Comparison of ENCODE assay signal across 8 cellular contexts in genomic region chr17:45894022-45894784, GRCh38. TPM values are rescaled to one million over a fixed set of nuclear protein-coding genes. Genes with fewer than 3 reads are reported as not detected.
A peak's percentile ranks its signal among the peaks of the same experiment; 100 is the strongest.
DNase-seq lines count a peak whose midpoint lies in the region; ATAC-seq and TF ChIP-seq lines count a peak whose summit lies in the region.

TSS of gene MAPT (plus strand) at chr17:45894554. CDS start at chr17:45962338, 67,784 bp downstream.

- in situ Hi-C loops in HAP-1 (cut with MboI; ENCODE audit: low sequenced_read_pairs), result no loop called here

- H3K36me3 ChIP-seq in HAP-1 (replicated peaks) (no peaks in the 10 kb centered on the region), heart right ventricle (no peaks in the 10 kb centered on the region), trophoblast cell (ENCODE audit: control insufficient read depth in 1 of 2, insufficient read depth in 2 of 2, low read length in 2 of 2) (no peaks in the 10 kb centered on the region), tibial artery (no peaks in the 10 kb centered on the region)

- WGBS in heart right ventricle, 2 donors, result 1 to 2% methylated on average over 84 to 89 of the region's 97 CpGs
- WGBS in trophoblast cell (ENCODE audit: extremely low coverage, insufficient coverage, insufficient read length), result no CpG with 5 or more reads among the region's 97 CpGs

- peak within 1 kb of the TSS; percentile 68 to 72 for H3K27ac Mint-ChIP-seq in T-cell

- peak within 1 kb of the TSS; percentile 30 for H3K4ac ChIP-seq in trophoblast cell (ENCODE audit: low read depth, low read length)

- H4K8ac ChIP-seq in trophoblast cell (ENCODE audit: low read depth, low read length), result peak within 1 kb of the TSS; percentile 92

- H2AFZ ChIP-seq in trophoblast cell (ENCODE audit: insufficient read depth, low read length, poor library complexity), result peak within 1 kb of the TSS; percentile 70

- H3K27me3 Mint-ChIP-seq in T-cell, result peaks cover 14 to 22% of the 10 kb centered on the region in 2 donors

- H2BK120ac ChIP-seq in trophoblast cell (ENCODE audit: insufficient read depth, low read length, poor library complexity), result peak within 1 kb of the TSS; percentile 41

- peak within 1 kb of the TSS; percentile 91 for H4K12ac ChIP-seq in trophoblast cell (ENCODE audit: low read depth, low read length)

- DNase-seq in D341Med (ENCODE audit: low spot score) (peak; percentile 100), HAP-1 (ENCODE audit: low spot score in 2 of 2) (peak; percentile 87 to 92), NCI-H128 (lab: John Stamatoyannopoulos, UW; ENCODE audit: unreplicated experiment) (peak; percentile 88), T-cell (peak; percentile 46 to 82 (median 70)), amniotic stem cell (lab: John Stamatoyannopoulos, UW) (peak; percentile 88), heart right ventricle (peak; percentile 90 to 94), trophoblast cell (peak; percentile 92 to 97), tibial artery (peak; percentile 81 to 94)

- H2AK5ac ChIP-seq in trophoblast cell (ENCODE audit: low read length), result no peak within 1 kb of the TSS

- peaks cover 2% of the 10 kb centered on the region for H3K79me2 ChIP-seq in trophoblast cell (ENCODE audit: control insufficient read depth, insufficient read depth, low read length, poor library complexity)

- no peak within 1 kb of the TSS for H3K23ac ChIP-seq in trophoblast cell (ENCODE audit: low read length)

- peak within 1 kb of the TSS; percentile 83 for H4K91ac ChIP-seq in trophoblast cell (ENCODE audit: low read depth, low read length)

- H2BK5ac ChIP-seq in trophoblast cell (ENCODE audit: low read depth, low read length, poor library complexity), result no peak within 1 kb of the TSS

- peak within 1 kb of the TSS; percentile 97 for H3K4me2 ChIP-seq in trophoblast cell (ENCODE audit: low read length)

- H3K9ac ChIP-seq in trophoblast cell (ENCODE audit: low read length), result peak within 1 kb of the TSS; percentile 75

- intact Hi-C loops in heart right ventricle (cut with DNase I) (loop anchor here in 5 of 10 donors (2.0 to 5.0 kb wide), 3 partner anchors 48 to 55 kb away; no protein-coding TSS in a partner anchor), tibial artery (cut with DNase I; ENCODE audit: low total_unique reads) (no loop called here)

- CTCF ChIA-PET in T-cell (lab: Charles Lee), result no interaction called here

- no peak within 1 kb of the TSS for H2BK12ac ChIP-seq in trophoblast cell (ENCODE audit: low read length)

- peak within 1 kb of the TSS; percentile 64 for H3K14ac ChIP-seq in trophoblast cell (ENCODE audit: low read length)

- peaks cover 4% of the 10 kb centered on the region for H3K4me1 ChIP-seq in HAP-1
- peaks cover 13 to 32% (median 24%) of the 10 kb centered on the region in 9 donors for H3K4me1 ChIP-seq in heart right ventricle
- H3K4me1 ChIP-seq in trophoblast cell (ENCODE audit: control insufficient read depth in 1 of 2, insufficient read depth in 2 of 2, low read length in 2 of 2), result peaks cover 3 to 13% of the 10 kb centered on the region in 2 experiments
- H3K4me1 ChIP-seq in tibial artery, result peaks cover 0 to 35% (median 27%) of the 10 kb centered on the region in 4 donors

- peak within 1 kb of the TSS; percentile 68 for H3K4me3 ChIP-seq in HAP-1
- H3K4me3 ChIP-seq in heart right ventricle, result peak within 1 kb of the TSS; percentile 72 to 94 (median 84)
- peak within 1 kb of the TSS; percentile 72 for H3K4me3 ChIP-seq in trophoblast cell (ENCODE audit: low read depth, low read length)
- H3K4me3 ChIP-seq in tibial artery, result peak within 1 kb of the TSS; percentile 62 to 69

- H3K4me1 Mint-ChIP-seq in T-cell, result peaks cover 5 to 28% (median 9%) of the 10 kb centered on the region in 3 donors

- no peak within 1 kb of the TSS for H3K18ac ChIP-seq in trophoblast cell (ENCODE audit: low read length)

- peak within 1 kb of the TSS; percentile 81 to 90 (median 84) for H3K4me3 Mint-ChIP-seq in T-cell

- peaks cover 5% of the 10 kb centered on the region for H3K79me1 ChIP-seq in trophoblast cell (ENCODE audit: low read length)

- POLR2A ChIA-PET in T-cell (lab: Charles Lee), result no interaction called here

- TF ChIP-seq CTCF in heart right ventricle (IDR thresholded peaks at IDR 0.05), result peak; percentile 85 to 99 (median 94)
- TF ChIP-seq CTCF in tibial artery (IDR thresholded peaks at IDR 0.05), result peak; percentile 94 to 95

- no peaks in the 10 kb centered on the region for H3K9me3 Mint-ChIP-seq in T-cell

- no peaks in the 10 kb centered on the region for H3K9me3 ChIP-seq in HAP-1
- H3K9me3 ChIP-seq in heart right ventricle, result no peaks in the 10 kb centered on the region
- peaks cover 5% of the 10 kb centered on the region for H3K9me3 ChIP-seq in trophoblast cell (ENCODE audit: insufficient read depth, low read depth, low read length)
- H3K9me3 ChIP-seq in tibial artery, result no peaks in the 10 kb centered on the region

- H3K27ac ChIP-seq in heart right ventricle (peak within 1 kb of the TSS in 9 of 10 donors; percentile 50 to 80 (median 78)), trophoblast cell (ENCODE audit: low read depth, low read length) (no peak within 1 kb of the TSS), tibial artery (peak within 1 kb of the TSS; percentile 44 to 66)

- H3K27me3 ChIP-seq in HAP-1 (ENCODE audit: low read depth), result peaks cover 26% of the 10 kb centered on the region
- H3K27me3 ChIP-seq in heart right ventricle, result peaks cover 0 to 68% (median 35%) of the 10 kb centered on the region in 7 donors
- H3K27me3 ChIP-seq in trophoblast cell (ENCODE audit: insufficient read depth, low read length), result peaks cover 38% of the 10 kb centered on the region
- H3K27me3 ChIP-seq in tibial artery, result peaks cover 0 to 43% of the 10 kb centered on the region in 2 donors

- ATAC-seq in T-cell (replicated peaks in 1 of 4) (peak; percentile 86 to 90 (median 88)), heart right ventricle (peak; percentile 94 to 97 (median 95))

- no peaks in the 10 kb centered on the region for H3K36me3 Mint-ChIP-seq in T-cell

RNA-seq across cellular contexts. Expression of gene MAPT, which starts in this region (rescaled TPM):
- total RNA-seq in T-cell (1 to 10 TPM in 4 of 5 donors, under 1 TPM in 1; 0.86 to 1.8 (median 1.2) TPM), heart right ventricle (10 to 100 TPM; 17.4 to 63.3 (median 34.4) TPM)
- polyA plus RNA-seq in heart right ventricle, result 10 to 100 TPM in 1 of 2 donors, under 1 TPM in 1; 0.90 to 10.5 TPM
- 5.3 and 5.4 TPM in 2 replicates for polyA plus RNA-seq in trophoblast cell (2013)

Comparison
In these comparisons a context has a peak if more than half of its experiments do, and no peak if none do; other contexts are left out.
1. RNA of gene MAPT (total RNA-seq): 17.4 to 63.3 TPM in heart right ventricle; 0.86 to 1.8 TPM in T-cell; every median in the first group is over 4 times any median in the second.
2. Peak in every context shown above with its lines, with median percentiles within 50 percentile points of each other: DNase-seq and H3K4me3 ChIP-seq.